Comparison of ENCODE assay signal across 8 cellular contexts in the genomic region with DNA sequence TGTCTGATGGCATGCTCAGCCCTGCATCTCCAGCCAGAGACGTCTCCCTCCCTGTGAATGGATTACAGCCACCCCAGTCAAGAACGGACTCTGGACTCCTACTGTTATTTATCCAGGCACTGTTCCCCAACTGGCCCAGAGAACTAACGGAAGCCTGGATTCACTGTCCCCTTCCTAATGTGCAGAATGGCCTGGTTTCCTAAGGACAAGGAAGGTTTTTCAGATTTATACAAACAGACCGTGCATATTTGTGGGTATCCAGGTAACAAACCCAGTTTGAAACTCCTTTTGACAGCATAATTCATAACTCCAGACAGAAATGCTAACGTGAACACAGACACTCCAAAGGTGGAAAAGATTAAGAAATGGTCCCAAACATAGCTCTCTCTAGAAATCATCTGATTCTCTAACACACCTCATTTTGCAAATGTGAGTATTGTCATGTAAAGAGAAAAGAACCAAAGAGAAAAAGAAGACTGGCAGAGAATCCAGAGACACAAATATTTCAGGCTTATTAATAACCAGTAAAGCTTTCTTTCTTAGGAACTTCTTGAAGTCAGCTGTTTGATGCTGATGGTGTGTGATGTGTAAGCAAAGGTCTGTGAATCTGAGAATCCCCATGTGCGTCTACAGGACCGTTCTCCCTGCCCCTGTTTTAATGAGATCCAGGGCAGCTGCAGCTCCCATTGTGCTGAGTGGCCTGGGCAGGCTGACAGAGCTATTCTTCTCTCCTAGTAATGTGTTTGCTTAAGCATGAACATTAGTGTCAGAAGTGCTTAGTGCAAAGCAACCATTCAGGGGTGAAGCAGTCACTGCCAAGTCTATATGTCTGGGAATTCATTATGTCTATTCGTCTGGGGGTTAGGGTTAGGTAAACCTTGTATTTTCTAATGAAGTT.
DNase-seq lines count a peak whose midpoint lies in the region; ATAC-seq and TF ChIP-seq lines count a peak whose summit lies in the region.

No MANE protein-coding gene starts in this region.

- peak overlapping the region; percentile 59 for H3K4me2 ChIP-seq in smooth muscle cell

- H3K9me3 ChIP-seq in smooth muscle cell (replicated peaks; ENCODE audit: low read depth), result no peaks in the 10 kb centered on the region
- no peaks in the 10 kb centered on the region for H3K9me3 ChIP-seq in aorta (ENCODE audit: control insufficient read depth, low read length)

- POLR2A ChIA-PET in activated CD4-positive, alpha-beta T cell treated with anti-CD3 and anti-CD28 coated beads for 36 hours (lab: Charles Lee), result interaction anchor here (0.7 kb wide), 2 partner anchors 53 to 57 kb away, joined by 3 read pairs; no protein-coding TSS in a partner anchor

- no peaks in the 10 kb centered on the region for H4K20me1 ChIP-seq in smooth muscle cell (ENCODE audit: low read depth)

- H3K79me2 ChIP-seq in smooth muscle cell (ENCODE audit: low read depth), result no peaks in the 10 kb centered on the region

- H3K27me3 ChIP-seq in smooth muscle cell (ENCODE audit: low read depth) (no peaks in the 10 kb centered on the region), aorta (ENCODE audit: control insufficient read depth in 1 of 2, insufficient read depth in 2 of 2, low read length in 1 of 2) (no peaks in the 10 kb centered on the region)

- no peaks in the 10 kb centered on the region for H3K27me3 Mint-ChIP-seq in activated CD4-positive, alpha-beta T cell treated with anti-CD3 and anti-CD28 coated beads for 36 hours

- peak; percentile 98 for DNase-seq in NCI-H1092 (lab: John Stamatoyannopoulos, UW)
- DNase-seq in SK-N-DZ (ENCODE audit: low spot score), result peak; percentile 64
- DNase-seq in left ventricle myocardium superior, result no peak
- DNase-seq in smooth muscle cell (lab: John Stamatoyannopoulos, UW; ENCODE audit: unreplicated experiment), result no peak
- DNase-seq in activated CD4-positive, alpha-beta T cell treated with anti-CD3 and anti-CD28 coated beads for 36 hours, result no peak
- DNase-seq in aorta, result no peak

- H3K4me1 ChIP-seq in smooth muscle cell (ENCODE audit: low read depth) (peaks cover 29% of the 10 kb centered on the region), aorta (ENCODE audit: control insufficient read depth in 1 of 2, insufficient read depth in 2 of 2, low read length in 2 of 2) (no peaks in the 10 kb centered on the region)

- H3K4me3 ChIP-seq in smooth muscle cell (no peak overlapping the region), aorta (ENCODE audit: low read length in 2 of 2) (no peak overlapping the region)

- H3K27ac ChIP-seq in smooth muscle cell (ENCODE audit: low read depth) (peak overlapping the region; percentile 82), aorta (ENCODE audit: low read depth in 1 of 2, low read length in 2 of 2) (no peak overlapping the region)

- no peak overlapping the region for H3K27ac Mint-ChIP-seq in activated CD4-positive, alpha-beta T cell treated with anti-CD3 and anti-CD28 coated beads for 36 hours

- CTCF ChIA-PET in activated CD4-positive, alpha-beta T cell treated with anti-CD3 and anti-CD28 coated beads for 36 hours (lab: Charles Lee), result interaction anchor here (0.6 to 1.8 kb wide), 4 partner anchors 9 to 323 kb away, joined by 3 to 5 read pairs (median 4); no protein-coding TSS in a partner anchor

- H3K9ac ChIP-seq in smooth muscle cell (ENCODE audit: low read depth), result no peak overlapping the region

- no peak for TF ChIP-seq CTCF in smooth muscle cell (IDR thresholded peaks at IDR 0.05; ENCODE audit: borderline replicate concordance, insufficient read depth, poor library complexity, severe bottlenecking)

- H2AFZ ChIP-seq in smooth muscle cell (ENCODE audit: low read depth), result peak overlapping the region; percentile 20

- no peaks in the 10 kb centered on the region for H3K36me3 Mint-ChIP-seq in activated CD4-positive, alpha-beta T cell treated with anti-CD3 and anti-CD28 coated beads for 36 hours (ENCODE audit: low read depth)

- peaks cover 14% of the 10 kb centered on the region for H3F3A ChIP-seq in smooth muscle cell (ENCODE audit: low read depth)

- intact Hi-C loops in left ventricle myocardium superior (cut with micrococcal nuclease), result no loop called here
- intact Hi-C loops in activated CD4-positive, alpha-beta T cell treated with anti-CD3 and anti-CD28 coated beads for 36 hours (cut with DNase I, micrococcal nuclease), result no loop called here
- intact Hi-C loops in aorta (cut with DNase I), result no loop called here

- no peak overlapping the region for H3K4me3 Mint-ChIP-seq in activated CD4-positive, alpha-beta T cell treated with anti-CD3 and anti-CD28 coated beads for 36 hours

- WGBS in smooth muscle cell (ENCODE audit: low lambda C conversion rate), result 56% methylated on average over 8 of the region's 8 CpGs
- WGBS in aorta, 2 donors, result 19 to 25% methylated on average over 8 of the region's 8 CpGs

- peaks cover 4% of the 10 kb centered on the region for H3K4me1 Mint-ChIP-seq in activated CD4-positive, alpha-beta T cell treated with anti-CD3 and anti-CD28 coated beads for 36 hours

- H3K9me3 Mint-ChIP-seq in activated CD4-positive, alpha-beta T cell treated with anti-CD3 and anti-CD28 coated beads for 36 hours (ENCODE audit: low read depth), result no peaks in the 10 kb centered on the region

- ATAC-seq in left ventricle myocardium superior (peak; percentile 58), HG03097 (IDR thresholded peaks at IDR 0.05; ENCODE audit: low FRiP score, unreplicated experiment) (no peak), GM19351 (IDR thresholded peaks at IDR 0.05; ENCODE audit: unreplicated experiment) (no peak), aorta (ENCODE audit: low FRiP score) (no peak)
- ATAC-seq in activated CD4-positive, alpha-beta T cell treated with anti-CD3 and anti-CD28 coated beads for 36 hours, result no peak

- no peaks in the 10 kb centered on the region for H3K36me3 ChIP-seq in smooth muscle cell (ENCODE audit: low read depth)
- no peaks in the 10 kb centered on the region for H3K36me3 ChIP-seq in aorta (ENCODE audit: control insufficient read depth in 1 of 2, insufficient read depth in 2 of 2, low read length in 1 of 2)

Comparison
In these comparisons a context has a peak if more than half of its experiments do, and no peak if none do; other contexts are left out.
1. DNase-seq: peak in NCI-H1092 (single experiment) and SK-N-DZ (single experiment); none in left ventricle myocardium superior (single experiment), smooth muscle cell (single experiment), activated CD4-positive, alpha-beta T cell treated with anti-CD3 and anti-CD28 coated beads for 36 hours (single experiment) and aorta (0 of 2).